ENCODE assay signal across 8 cellular contexts in the genomic region with DNA sequence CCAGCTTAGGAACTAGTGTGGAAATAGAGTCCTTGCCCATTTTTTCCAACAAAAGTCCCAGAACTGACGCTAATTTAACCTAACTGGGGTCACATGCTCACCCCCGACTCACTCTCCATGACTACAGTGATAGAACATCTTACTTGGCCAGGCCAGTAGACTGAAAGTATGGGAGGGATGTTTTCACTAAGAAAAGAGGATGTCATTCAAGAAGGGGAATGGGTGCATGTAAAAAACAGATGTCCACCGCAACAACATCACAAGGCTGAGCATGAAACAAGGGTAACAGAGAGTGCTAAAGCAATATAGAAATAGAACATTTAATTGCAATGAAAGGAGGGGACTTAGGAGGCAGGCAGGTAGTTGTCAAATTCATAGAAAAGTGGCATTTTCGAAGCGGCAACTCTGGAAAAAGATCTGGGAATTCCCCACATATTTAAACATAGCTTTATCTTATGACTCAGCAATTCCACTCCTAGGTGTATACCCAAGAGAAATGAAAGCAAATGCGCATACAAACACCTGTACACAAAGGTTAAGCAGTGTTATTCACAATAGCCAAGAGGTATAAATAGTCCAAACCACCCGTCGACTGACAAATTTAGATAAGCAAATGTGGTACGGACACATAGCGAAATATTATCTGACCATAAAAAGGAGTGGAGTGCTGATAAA. TPM values are rescaled to one million over a fixed set of nuclear protein-coding genes. Genes with fewer than 3 reads are reported as not detected.
DNase-seq lines count a peak whose midpoint lies in the region; ATAC-seq and TF ChIP-seq lines count a peak whose summit lies in the region.
"Had no signal": no experiment of that assay in that cellular context is flagged by ENCODE, and none has a peak within 500 bp of the region (broad histone marks: within the 10 kb centered on the region; RNA-seq: fewer than 3 reads in every experiment).

No MANE protein-coding gene starts in this region.

- H2BK12ac ChIP-seq in trophoblast cell (ENCODE audit: low read length) = no peak overlapping the region
- no peak overlapping the region for H2BK12ac ChIP-seq in neuronal stem cell (ENCODE audit: low read length)

- no peaks in the 10 kb centered on the region for H3K27me3 ChIP-seq in trophoblast cell (ENCODE audit: insufficient read depth, low read length)
- no peaks in the 10 kb centered on the region for H3K27me3 ChIP-seq in esophagus squamous epithelium
- peaks cover 0 to 3% (median 0%) of the 10 kb centered on the region in 3 experiments for H3K27me3 ChIP-seq in neuronal stem cell (ENCODE audit: control insufficient read depth in 3 of 3, insufficient read depth in 3 of 3, low read depth in 1 of 3, low read length in 3 of 3)

- H2AFZ ChIP-seq in trophoblast cell (ENCODE audit: insufficient read depth, low read length, poor library complexity) (no peak overlapping the region), neuronal stem cell (ENCODE audit: low read length) (no peak overlapping the region)

- H3K18ac ChIP-seq in trophoblast cell (ENCODE audit: low read length) (no peak overlapping the region), neuronal stem cell (ENCODE audit: low read length) (no peak overlapping the region)

- H3K14ac ChIP-seq in trophoblast cell (ENCODE audit: low read length) = no peak overlapping the region
- H3K14ac ChIP-seq in neuronal stem cell (ENCODE audit: low read length) = no peak overlapping the region

- DNase-seq in HS-27A (ENCODE audit: low read depth) (peak; percentile 9), trophoblast cell (peak; percentile 37 to 86), activated gamma-delta T cell treated with Interleukin-2 at 50 U/mL for 16 hours (no peak), esophagus squamous epithelium (lab: John Stamatoyannopoulos, UW) (no peak), neuronal stem cell (ENCODE audit: low spot score) (no peak)

- H3K4ac ChIP-seq in trophoblast cell (ENCODE audit: low read depth, low read length) = no peak overlapping the region
- no peak overlapping the region for H3K4ac ChIP-seq in neuronal stem cell (ENCODE audit: low read length)

- peaks cover 0 to 4% of the 10 kb centered on the region in 2 experiments for H3K4me1 ChIP-seq in trophoblast cell (ENCODE audit: control insufficient read depth in 1 of 2, insufficient read depth in 2 of 2, low read length in 2 of 2)
- peaks cover 0 to 27% (median 0%) of the 10 kb centered on the region in 3 donors for H3K4me1 ChIP-seq in esophagus squamous epithelium
- no peaks in the 10 kb centered on the region for H3K4me1 ChIP-seq in neuronal stem cell (ENCODE audit: control insufficient read depth in 2 of 2, insufficient read depth in 1 of 2, low read depth in 1 of 2, low read length in 2 of 2)
- H3K4me1 ChIP-seq: HAP-1 had no signal

- no peak overlapping the region for H4K8ac ChIP-seq in trophoblast cell (ENCODE audit: low read depth, low read length)
- no peak overlapping the region for H4K8ac ChIP-seq in neuronal stem cell (ENCODE audit: low read depth, low read length)

- H3K27ac ChIP-seq in trophoblast cell (ENCODE audit: low read depth, low read length) = no peak overlapping the region
- H3K27ac ChIP-seq in esophagus squamous epithelium = no peak overlapping the region
- no peak overlapping the region for H3K27ac ChIP-seq in neuronal stem cell (replicated peaks; ENCODE audit: low read length)

- H3K36me3 ChIP-seq in trophoblast cell (ENCODE audit: control insufficient read depth in 1 of 2, insufficient read depth in 2 of 2, low read length in 2 of 2) (no peaks in the 10 kb centered on the region), esophagus squamous epithelium (no peaks in the 10 kb centered on the region), neuronal stem cell (replicated peaks in 1 of 2; ENCODE audit: control insufficient read depth in 2 of 2, insufficient read depth in 2 of 2, low read length in 2 of 2) (no peaks in the 10 kb centered on the region)
- H3K36me3 ChIP-seq: HAP-1 had no signal

- no peak overlapping the region for H3K4me3 ChIP-seq in trophoblast cell (ENCODE audit: low read depth, low read length)
- H3K4me3 ChIP-seq in esophagus squamous epithelium = no peak overlapping the region
- H3K4me3 ChIP-seq in neuronal stem cell (ENCODE audit: low read length in 2 of 2) = no peak overlapping the region
- H3K4me3 ChIP-seq: HAP-1 had no signal

- no peaks in the 10 kb centered on the region for H3K79me1 ChIP-seq in trophoblast cell (ENCODE audit: low read length)
- no peaks in the 10 kb centered on the region for H3K79me1 ChIP-seq in neuronal stem cell (ENCODE audit: low read depth, low read length)

- H2AK5ac ChIP-seq in trophoblast cell (ENCODE audit: low read length) (no peak overlapping the region), neuronal stem cell (ENCODE audit: low read depth, low read length) (no peak overlapping the region)

- ATAC-seq in GM18909 (IDR thresholded peaks at IDR 0.05; ENCODE audit: poor library complexity, unreplicated experiment) (peak; percentile 66), HG02588 (IDR thresholded peaks at IDR 0.05; ENCODE audit: unreplicated experiment) (peak; percentile 67)

- no peak overlapping the region for H3K23ac ChIP-seq in trophoblast cell (ENCODE audit: low read length)
- H3K23ac ChIP-seq in neuronal stem cell (ENCODE audit: low read depth, low read length, poor library complexity) = no peak overlapping the region

- H4K12ac ChIP-seq in trophoblast cell (ENCODE audit: low read depth, low read length) = no peak overlapping the region

- TF ChIP-seq CTCF in esophagus squamous epithelium (IDR thresholded peaks at IDR 0.05) = no peak

- intact Hi-C loops in esophagus squamous epithelium (cut with DNase I) = no loop called here

- TF ChIP-seq POLR2A in esophagus squamous epithelium (IDR thresholded peaks at IDR 0.05) = no peak

- H2BK120ac ChIP-seq in trophoblast cell (ENCODE audit: insufficient read depth, low read length, poor library complexity) (no peak overlapping the region), neuronal stem cell (ENCODE audit: low read depth, low read length) (no peak overlapping the region)

- no peak overlapping the region for H4K91ac ChIP-seq in trophoblast cell (ENCODE audit: low read depth, low read length)
- H4K91ac ChIP-seq in neuronal stem cell (ENCODE audit: low read depth, low read length, poor library complexity) = no peak overlapping the region

- no peak overlapping the region for H2BK15ac ChIP-seq in neuronal stem cell (ENCODE audit: low read length)

- H3K9ac ChIP-seq in trophoblast cell (ENCODE audit: low read length) (no peak overlapping the region), neuronal stem cell (ENCODE audit: low read depth, low read length, poor library complexity) (no peak overlapping the region)

- no peak overlapping the region for H3K4me2 ChIP-seq in trophoblast cell (ENCODE audit: low read length)
- no peak overlapping the region for H3K4me2 ChIP-seq in neuronal stem cell (ENCODE audit: insufficient read depth, low read length, poor library complexity, severe bottlenecking)

- no peaks in the 10 kb centered on the region for H3K79me2 ChIP-seq in trophoblast cell (ENCODE audit: control insufficient read depth, insufficient read depth, low read length, poor library complexity)

- WGBS in trophoblast cell (ENCODE audit: extremely low coverage, insufficient coverage, insufficient read length) = no CpG with 5 or more reads among the region's 10 CpGs
- WGBS in esophagus squamous epithelium, 2 donors = 36 to 47% methylated on average over 10 of the region's 10 CpGs
- WGBS in neuronal stem cell (ENCODE audit: extremely low coverage in 2 of 2, insufficient read length in 2 of 2, insufficient replicate concordance in 1 of 2), 2 donors = no CpG with 5 or more reads among the region's 10 CpGs

- no peak overlapping the region for H2BK5ac ChIP-seq in trophoblast cell (ENCODE audit: low read depth, low read length, poor library complexity)
- no peak overlapping the region for H2BK5ac ChIP-seq in neuronal stem cell (ENCODE audit: low read length)

- H3K9me3 ChIP-seq in trophoblast cell (ENCODE audit: insufficient read depth, low read depth, low read length) (no peaks in the 10 kb centered on the region), esophagus squamous epithelium (no peaks in the 10 kb centered on the region), neuronal stem cell (replicated peaks in 1 of 2; ENCODE audit: control insufficient read depth in 2 of 2, insufficient read depth in 1 of 2, low read depth in 1 of 2, low read length in 2 of 2) (no peaks in the 10 kb centered on the region)
- H3K9me3 ChIP-seq: HAP-1 had no signal

RNA-seq across cellular contexts. Expression of gene UBE2E2, which starts 41.1 kb away (rescaled TPM):
- 25.6 and 26.0 TPM in 2 replicates for polyA plus RNA-seq in trophoblast cell (2013)
- 10 to 100 TPM; 26.5 to 44.0 (median 37.0) TPM for total RNA-seq in esophagus squamous epithelium
- polyA plus RNA-seq in neuronal stem cell (2013, experiment 1 of 2) = 64.6 TPM
- 63.7 TPM for polyA plus RNA-seq in neuronal stem cell (2013, experiment 2 of 2)

Comparison
In these comparisons a context has a peak if more than half of its experiments do, and no peak if none do; other contexts are left out.
1. DNase-seq: peak in HS-27A (single experiment) and trophoblast cell (2 of 2); none in activated gamma-delta T cell treated with Interleukin-2 at 50 U/mL for 16 hours (single experiment), esophagus squamous epithelium (single experiment) and neuronal stem cell (single experiment).